Comparison of ENCODE assay signal across 9 cellular contexts in the genomic region with DNA sequence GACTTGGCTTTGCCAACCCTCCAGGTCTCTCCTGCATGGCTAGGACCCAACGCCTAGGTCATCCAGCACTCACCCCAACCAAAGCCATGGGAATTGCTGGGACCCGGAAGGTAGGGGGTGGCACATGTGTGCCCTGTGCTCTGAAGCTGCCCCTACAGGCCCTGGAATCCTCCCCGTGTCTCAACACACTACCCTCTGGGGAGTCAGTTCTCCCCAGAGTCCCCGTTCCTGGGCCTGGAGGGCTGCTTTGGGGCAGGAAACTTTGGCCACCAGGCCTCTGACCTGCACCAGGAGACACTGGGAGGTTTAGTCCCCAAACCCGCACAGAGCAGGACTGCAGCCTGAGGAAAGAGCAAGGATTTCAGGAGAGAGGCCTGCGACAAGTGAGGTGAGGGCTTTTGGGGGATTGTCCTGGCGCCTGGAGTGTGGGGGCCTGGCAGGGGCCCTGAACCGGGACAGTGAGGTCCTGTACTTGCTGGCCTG. TPM values are rescaled to one million over a fixed set of nuclear protein-coding genes. Genes with fewer than 3 reads are reported as not detected.
DNase-seq lines count a peak whose midpoint lies in the region; ATAC-seq and TF ChIP-seq lines count a peak whose summit lies in the region.
"Had no signal": no experiment of that assay in that cellular context is flagged by ENCODE, and none has a peak within 500 bp of the region (broad histone marks: within the 10 kb centered on the region; RNA-seq: fewer than 3 reads in every experiment).

No MANE protein-coding gene starts in this region.

- ATAC-seq in Panc1 = 0 out of 2 replicates have a peak, but pooled peaks have one; percentile 2
- ATAC-seq in psoas muscle = no peak
- no peak for ATAC-seq in GM18861 (IDR thresholded peaks at IDR 0.05; ENCODE audit: unreplicated experiment)

- no peak for TF ChIP-seq CTCF in GM12865 (IDR thresholded peaks at IDR 0.05; ENCODE audit: insufficient read depth, low read depth, low read length, missing control alignments)
- TF ChIP-seq CTCF in Panc1 (IDR thresholded peaks at IDR 0.05) = no peak
- no peak for TF ChIP-seq CTCF in fibroblast of lung (conservative IDR thresholded peaks at IDR 0.05 in 1 of 2, IDR thresholded peaks at IDR 0.05 in 1 of 2; ENCODE audit: low read depth in 1 of 2, low read length in 2 of 2)
- no peak for TF ChIP-seq CTCF in psoas muscle (IDR thresholded peaks at IDR 0.05)

- peaks cover 15% of the 10 kb centered on the region for H3K79me2 ChIP-seq in fibroblast of lung (ENCODE audit: control insufficient read depth, insufficient read depth, low read length)

- POLR2A ChIA-PET in Panc1 (lab: Charles Lee) = no interaction called here

- CTCF ChIA-PET in Panc1 (lab: Charles Lee) = interaction anchor here (0.9 kb wide), 1 partner anchor 42 kb away, joined by 6 read pairs; no protein-coding TSS in a partner anchor

- peak overlapping the region; percentile 92 for H3K4me2 ChIP-seq in fibroblast of lung (ENCODE audit: extremely low read depth, insufficient read depth, low read length)

- intact Hi-C loops in Panc1 (cut with micrococcal nuclease; ENCODE audit: unreplicated experiment) = no loop called here
- intact Hi-C loops in psoas muscle (cut with DNase I) = no loop called here

- H3K4me3 ChIP-seq in GM12865 (ENCODE audit: low read depth, low read length) (peak overlapping the region; percentile 74), Panc1 (ENCODE audit: low read depth in 2 of 2, low read length in 2 of 2) (peak overlapping the region in 1 of 2 experiments; percentile 69; a peak in 2 of 4 replicates), fibroblast of lung (replicated peaks in 1 of 4; ENCODE audit: control extremely low read depth in 1 of 4, insufficient read depth in 1 of 4, low read depth in 3 of 4, low read length in 4 of 4) (peak overlapping the region in 1 of 4 experiments; percentile 64), psoas muscle (peak overlapping the region; percentile 67)

- peak; percentile 54 for DNase-seq in GM12865 (ENCODE audit: low read depth)
- no peak for DNase-seq in Panc1 (ENCODE audit: low read depth, low spot score)
- DNase-seq in fibroblast of lung (ENCODE audit: low read depth in 2 of 2) = no peak
- DNase-seq in psoas muscle = peak in 1 of 2 donors; percentile 48
- no peak for DNase-seq in DMS53 treated with DMSO at 0.1 percent for 48 hours (lab: John Stamatoyannopoulos, UW; ENCODE audit: unreplicated experiment)
- DNase-seq in SW 1271 (lab: John Stamatoyannopoulos, UW) = no peak
- DNase-seq in activated CD4-positive, CD25-positive, alpha-beta regulatory T cell (lab: John Stamatoyannopoulos, UW) = no peak

- H3K27ac ChIP-seq in Panc1 (ENCODE audit: low read length) = peak overlapping the region; percentile 94
- H3K27ac ChIP-seq in fibroblast of lung (ENCODE audit: insufficient read depth, low read length) = peak overlapping the region; percentile 50
- H3K27ac ChIP-seq in psoas muscle = peak overlapping the region; percentile 71

- H3K36me3 ChIP-seq in Panc1 (ENCODE audit: control insufficient read depth, insufficient read depth, low read length) (no peaks in the 10 kb centered on the region), fibroblast of lung (ENCODE audit: control insufficient read depth, insufficient read depth, low read length) (no peaks in the 10 kb centered on the region), psoas muscle (ENCODE audit: insufficient read depth in 1 of 2, low read depth in 1 of 2) (no peaks in the 10 kb centered on the region)

- H3K9me3 ChIP-seq in Panc1 (ENCODE audit: control insufficient read depth, insufficient read depth, low read depth, low read length) (no peaks in the 10 kb centered on the region), fibroblast of lung (ENCODE audit: control insufficient read depth, insufficient read depth, low read depth, low read length) (no peaks in the 10 kb centered on the region), psoas muscle (no peaks in the 10 kb centered on the region)

- peak overlapping the region; percentile 7 for H3K9ac ChIP-seq in fibroblast of lung (ENCODE audit: insufficient read depth, low read length)

- in situ Hi-C loops in Panc1 (cut with HindIII; ENCODE audit: low pct_unique_long_range_greater_than_20kb, low sequenced_read_pairs) = no loop called here

- no TSS peak for BruUV-seq in Panc1 (replicated peaks; lab: Mats Ljungman, UMichigan)

- H3K27me3 ChIP-seq in Panc1 (ENCODE audit: control insufficient read depth, insufficient read depth, low read length) = no peaks in the 10 kb centered on the region; the same call in 1 of the 2 replicates
- no peaks in the 10 kb centered on the region for H3K27me3 ChIP-seq in fibroblast of lung (ENCODE audit: control insufficient read depth, insufficient read depth, low read length)
- H3K27me3 ChIP-seq in psoas muscle (ENCODE audit: insufficient read depth in 3 of 3, low read length in 2 of 3) = peaks cover 0 to 28% (median 5%) of the 10 kb centered on the region in 3 donors

- no peak overlapping the region for H2AFZ ChIP-seq in fibroblast of lung (ENCODE audit: low read length)

- 62 to 67% (median 63%) methylated on average over 8 of the region's 8 CpGs for WGBS in psoas muscle, 3 donors

- no peaks in the 10 kb centered on the region for H4K20me1 ChIP-seq in fibroblast of lung (ENCODE audit: control insufficient read depth, extremely low read depth, insufficient read depth, low read length)

- H3K4me1 ChIP-seq in Panc1 (ENCODE audit: control insufficient read depth, insufficient read depth, low read length) (peaks cover 63% of the 10 kb centered on the region), fibroblast of lung (ENCODE audit: control insufficient read depth, extremely low read depth, insufficient read depth, low read length) (peaks cover 10% of the 10 kb centered on the region), psoas muscle (peaks cover 9% of the 10 kb centered on the region)

RNA-seq across cellular contexts. Expression of a gene that starts 0.5 kb away (rescaled TPM):
- total RNA-seq in Panc1 (2021; ENCODE audit: unreplicated experiment) = 66.3 TPM
- polyA plus RNA-seq in Panc1 (2012; ENCODE audit: insufficient read length) = 206 TPM
- 21.1 and 41.6 TPM in 2 replicates for total RNA-seq in fibroblast of lung
- polyA plus RNA-seq in fibroblast of lung = 54.9 and 93.0 TPM in 2 replicates
- 57.9 and 94.3 TPM in 2 replicates for polyA plus RNA-seq in fibroblast of lung (2012)
- 219 and 381 TPM in 2 replicates for polyA minus RNA-seq in fibroblast of lung (ENCODE audit: low replicate concordance)
- 100 to 1,000 TPM in 1 of 4 donors, 10 to 100 TPM in 3; 44.0 to 105 (median 71.3) TPM for total RNA-seq in psoas muscle
- polyA plus RNA-seq in psoas muscle = 100 to 1,000 TPM in 1 of 3 donors, 10 to 100 TPM in 2; 39.7 to 107 (median 69.7) TPM

RNA-seq across cellular contexts. Expression of a gene that starts 5.7 kb away (rescaled TPM):
- total RNA-seq in Panc1 (2021; ENCODE audit: unreplicated experiment) (183 TPM), fibroblast of lung (51.2 and 96.8 TPM in 2 replicates), psoas muscle (100 to 1,000 TPM; 131 to 161 (median 136) TPM)
- polyA plus RNA-seq in Panc1 (2012; ENCODE audit: insufficient read length) = 402 TPM
- polyA plus RNA-seq in fibroblast of lung (434 and 714 TPM in 2 replicates), psoas muscle (100 to 1,000 TPM; 109 to 371 (median 181) TPM)
- polyA plus RNA-seq in fibroblast of lung (2012) = 815 and 1,567 TPM in 2 replicates
- 887 and 1,750 TPM in 2 replicates for polyA minus RNA-seq in fibroblast of lung (ENCODE audit: low replicate concordance)

RNA-seq across cellular contexts. Expression of a gene that starts 7.3 kb away (rescaled TPM):
- 614 TPM for total RNA-seq in Panc1 (2021; ENCODE audit: unreplicated experiment)
- polyA plus RNA-seq in Panc1 (2012; ENCODE audit: insufficient read length) = 1,322 TPM
- total RNA-seq in fibroblast of lung = 74.1 and 76.0 TPM in 2 replicates
- polyA plus RNA-seq in fibroblast of lung = 482 and 876 TPM in 2 replicates
- 1,434 and 2,771 TPM in 2 replicates for polyA plus RNA-seq in fibroblast of lung (2012)
- 1,383 and 3,346 TPM in 2 replicates for polyA minus RNA-seq in fibroblast of lung (ENCODE audit: low replicate concordance)
- total RNA-seq in psoas muscle = 100 to 1,000 TPM; 136 to 234 (median 202) TPM
- polyA plus RNA-seq in psoas muscle = 100 to 1,000 TPM; 186 to 557 (median 260) TPM

RNA-seq across cellular contexts. Expression of a gene that starts 14.0 kb away (rescaled TPM):
- total RNA-seq in Panc1 (2021; ENCODE audit: unreplicated experiment) = not detected
- 0.30 TPM for polyA plus RNA-seq in Panc1 (2012; ENCODE audit: insufficient read length)
- total RNA-seq in fibroblast of lung = 0.50 TPM in 1 of 2 replicates, not detected in the other
- polyA plus RNA-seq in fibroblast of lung = not detected in 2 replicates
- not detected in 2 replicates for polyA plus RNA-seq in fibroblast of lung (2012)
- not detected in 2 replicates for polyA minus RNA-seq in fibroblast of lung (ENCODE audit: low replicate concordance)
- not detected for total RNA-seq in psoas muscle
- polyA plus RNA-seq in psoas muscle = not detected
- total RNA-seq: T-helper 2 cell treated with Interferon-gamma antibody and Interleukin-4, amounts not matched to agents 100 ng/mL and 5 ng/mL, for 36 hours had no signal

RNA-seq across cellular contexts. Expression of a gene that starts 24.4 kb away (rescaled TPM):
- total RNA-seq in Panc1 (2021; ENCODE audit: unreplicated experiment) (115 TPM), fibroblast of lung (8.4 and 8.5 TPM in 2 replicates), psoas muscle (1 to 10 TPM; 2.9 to 5.1 (median 3.9) TPM)
- 129 TPM for polyA plus RNA-seq in Panc1 (2012; ENCODE audit: insufficient read length)
- polyA plus RNA-seq in fibroblast of lung (3.1 and 4.6 TPM in 2 replicates), psoas muscle (1 to 10 TPM; 2.7 to 8.6 (median 4.0) TPM)
- polyA plus RNA-seq in fibroblast of lung (2012) = 4.2 and 6.8 TPM in 2 replicates
- polyA minus RNA-seq in fibroblast of lung (ENCODE audit: low replicate concordance) = 2.1 and 5.6 TPM in 2 replicates
